Comparison of ENCODE assay signal across 8 cellular contexts in genomic region chr10:67520924-67521520, GRCh38.
DNase-seq lines count a peak whose midpoint lies in the region; ATAC-seq and TF ChIP-seq lines count a peak whose summit lies in the region.

No MANE protein-coding gene starts in this region.

- intact Hi-C loops in dorsolateral prefrontal cortex (cut with DNase I), result loop anchor here (5.0 to 10.0 kb wide), 2 partner anchors 264 to 594 kb away; partner anchors contain the start of gene LRRTM3 (in 2 of the 2)
- intact Hi-C loops in upper lobe of right lung (cut with DNase I), result no loop called here

- no peaks in the 10 kb centered on the region for H3K36me3 ChIP-seq in upper lobe of right lung

- H3K27ac ChIP-seq in dorsolateral prefrontal cortex, result peak overlapping the region in 29 of 59 donors; percentile 1 to 73 (median 44)
- no peak overlapping the region for H3K27ac ChIP-seq in upper lobe of right lung

- H3K4me1 ChIP-seq in upper lobe of right lung, result no peaks in the 10 kb centered on the region

- peak; percentile 84 for ATAC-seq in upper lobe of right lung

- no peaks in the 10 kb centered on the region for H3K9me3 ChIP-seq in upper lobe of right lung

- peak; percentile 59 for DNase-seq in A172 (ENCODE audit: low spot score)
- peak; percentile 27 for DNase-seq in ELF-1 (ENCODE audit: low read depth, low spot score)
- DNase-seq in H4 (ENCODE audit: low spot score), result peak; percentile 68
- peak; percentile 7 for DNase-seq in T follicular helper cell (ENCODE audit: low read depth)
- DNase-seq in dorsolateral prefrontal cortex, result peak in 6 of 10 donors; percentile 35 to 47 (median 41)
- peak; percentile 50 to 73 for DNase-seq in lung microvascular endothelial cell (ENCODE audit: low read depth in 2 of 2)
- no peak for DNase-seq in upper lobe of right lung

- H3K27me3 ChIP-seq in dorsolateral prefrontal cortex, result no peaks in the 10 kb centered on the region
- no peaks in the 10 kb centered on the region for H3K27me3 ChIP-seq in upper lobe of right lung

- H3K4me3 ChIP-seq in dorsolateral prefrontal cortex (peak overlapping the region in 2 of 59 donors; percentile 18 to 19), upper lobe of right lung (no peak overlapping the region)

- TF ChIP-seq CTCF in LNCAP (IDR thresholded peaks at IDR 0.05) (peak; percentile 78), dorsolateral prefrontal cortex (IDR thresholded peaks at IDR 0.05 in 54 of 56, conservative IDR thresholded peaks at IDR 0.05 in 2 of 56; ENCODE audit: low read depth in 1 of 56, partially characterized antibody in 56 of 56) (peak; percentile 56 to 93 (median 85)), upper lobe of right lung (IDR thresholded peaks at IDR 0.05) (peak; percentile 72)
